Comparison of ENCODE assay signal across 21 cellular contexts in the genomic region with DNA sequence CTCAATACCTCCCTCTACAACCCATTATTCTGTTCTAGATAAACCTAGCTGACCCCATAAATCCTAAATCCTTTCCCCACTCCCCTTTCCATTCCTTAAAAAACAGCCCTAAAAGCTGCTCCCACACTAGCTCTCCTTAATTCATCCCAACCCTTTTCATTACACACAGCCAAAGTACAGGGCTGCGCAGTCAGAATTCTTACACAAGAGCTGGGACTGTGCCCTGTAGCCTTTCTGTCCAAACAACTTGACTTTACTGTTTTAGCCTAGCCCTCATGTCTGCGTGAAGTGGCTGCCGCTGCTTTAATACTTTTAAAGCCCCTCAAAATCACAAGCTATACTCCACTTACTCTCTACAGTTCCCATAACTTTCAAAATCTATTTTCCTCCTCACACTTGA. TPM values are rescaled to one million over a fixed set of nuclear protein-coding genes. Genes with fewer than 3 reads are reported as not detected.
"Had no signal": no experiment of that assay in that cellular context is flagged by ENCODE, and none has a peak within 500 bp of the region (broad histone marks: within the 10 kb centered on the region; RNA-seq: fewer than 3 reads in every experiment).

No MANE protein-coding gene starts in this region.

RNA-seq across cellular contexts. Expression of a gene that starts 23.9 kb away (rescaled TPM):
- total RNA-seq: activated naive CD4-positive, alpha-beta T cell treated with anti-CD3 and anti-CD28 coated beads for 36 hours; activated naive CD4-positive, alpha-beta T cell treated with anti-CD3 and anti-CD28 coated beads, Interleukin-2, amount 50 U/mL, for 72 hours; activated naive CD8-positive, alpha-beta T cell treated with anti-CD3 and anti-CD28 coated beads for 36 hours; activated naive CD8-positive, alpha-beta T cell treated with anti-CD3 and anti-CD28 coated beads, Interleukin-2, amount 10 ng/mL, durations not matched to agents 7 days and 5 days; activated T-cell treated with anti-CD3 and anti-CD28 coated beads, Interleukin-2, amount 50 U/mL, for 4 hours; activated T-cell treated with anti-CD3 and anti-CD28 coated beads, Interleukin-2, amount 50 U/mL, for 72 hours; activated T-helper 1 cell treated with anti-CD3 and anti-CD28 coated beads, Interleukin-12 subunit alpha, Interleukin-12 subunit beta, Interleukin-2, Interleukin-4 antibody, amounts not matched to agents 30 ng/mL and 10 ng/mL and 1 ng/mL, durations not matched to agents 14 hours and 24 hours and 36 hours; activated T-helper 17 cell treated with anti-CD3 and anti-CD28 coated beads, Interleukin-2, amount 50 U/mL, for 72 hours; activated T-helper 2 cell treated with anti-CD3 and anti-CD28 coated beads, Interferon-gamma antibody, Interleukin-2, Interleukin-4, amounts not matched to agents 10 μg/mL and 5 μg/mL and 100 μg/mL, durations not matched to agents 14 hours and 24 hours and 36 hours; adrenal gland; aorta; ascending aorta; astrocyte; body of pancreas; bronchial epithelial cell; cardiac muscle cell; cardiac septum; cerebellum; chondrocyte had no signal
- polyA plus RNA-seq: adipose tissue, adrenal gland, aorta, cardiac muscle cell had no signal

RNA-seq across cellular contexts. Expression of a gene that starts 55.9 kb away (rescaled TPM):
- total RNA-seq: activated naive CD4-positive, alpha-beta T cell treated with anti-CD3 and anti-CD28 coated beads for 36 hours; activated naive CD4-positive, alpha-beta T cell treated with anti-CD3 and anti-CD28 coated beads, Interleukin-2, amount 50 U/mL, for 72 hours; activated naive CD8-positive, alpha-beta T cell treated with anti-CD3 and anti-CD28 coated beads for 36 hours; activated naive CD8-positive, alpha-beta T cell treated with anti-CD3 and anti-CD28 coated beads, Interleukin-2, amount 10 ng/mL, durations not matched to agents 7 days and 5 days; activated T-cell treated with anti-CD3 and anti-CD28 coated beads, Interleukin-2, amount 50 U/mL, for 4 hours; activated T-cell treated with anti-CD3 and anti-CD28 coated beads, Interleukin-2, amount 50 U/mL, for 72 hours; activated T-helper 1 cell treated with anti-CD3 and anti-CD28 coated beads, Interleukin-12 subunit alpha, Interleukin-12 subunit beta, Interleukin-2, Interleukin-4 antibody, amounts not matched to agents 30 ng/mL and 10 ng/mL and 1 ng/mL, durations not matched to agents 14 hours and 24 hours and 36 hours; activated T-helper 17 cell treated with anti-CD3 and anti-CD28 coated beads, Interleukin-2, amount 50 U/mL, for 72 hours; activated T-helper 2 cell treated with anti-CD3 and anti-CD28 coated beads, Interferon-gamma antibody, Interleukin-2, Interleukin-4, amounts not matched to agents 10 μg/mL and 5 μg/mL and 100 μg/mL, durations not matched to agents 14 hours and 24 hours and 36 hours; adrenal gland; aorta; ascending aorta; astrocyte; body of pancreas; breast epithelium; bronchial epithelial cell; cardiac muscle cell; cardiac septum; cerebellum; chondrocyte had no signal
- polyA plus RNA-seq: adipose tissue, adrenal gland, aorta, cardiac muscle cell had no signal
